Comparison of ENCODE assay signal across 18 cellular contexts in genomic region chr15:98561169-98561941, GRCh38.
DNase-seq lines count a peak whose midpoint lies in the region; ATAC-seq and TF ChIP-seq lines count a peak whose summit lies in the region.
"Had no signal": no experiment of that assay in that cellular context is flagged by ENCODE, and none has a peak within 500 bp of the region (broad histone marks: within the 10 kb centered on the region; RNA-seq: fewer than 3 reads in every experiment).

No MANE protein-coding gene starts in this region.

- H3K4me1 ChIP-seq in RWPE2 (ENCODE audit: insufficient read depth, poor library complexity, severe bottlenecking) (peaks cover 15% of the 10 kb centered on the region), BE2C (no peaks in the 10 kb centered on the region)
- H3K4me1 ChIP-seq: SJCRH30 had no signal

- H3K9me3 Mint-ChIP-seq in activated naive CD4-positive, alpha-beta T cell treated with anti-CD3 and anti-CD28 coated beads, Interleukin-2, amount 50 U/mL, for 72 hours, result no peaks in the 10 kb centered on the region
- H3K9me3 Mint-ChIP-seq in activated naive CD4-positive, alpha-beta T cell treated with anti-CD3 and anti-CD28 coated beads, Interleukin-2, amount 10 ng/mL, durations not matched to agents 7 days and 5 days, result no peaks in the 10 kb centered on the region

- no peak overlapping the region for H3K4me3 Mint-ChIP-seq in activated naive CD4-positive, alpha-beta T cell treated with anti-CD3 and anti-CD28 coated beads, Interleukin-2, amount 10 ng/mL, durations not matched to agents 7 days and 5 days

- DNase-seq in activated naive CD4-positive, alpha-beta T cell treated with anti-CD3 and anti-CD28 coated beads, Interleukin-2, amount 50 U/mL, for 72 hours (ENCODE audit: low spot score in 2 of 2), result no peak
- DNase-seq in activated naive CD4-positive, alpha-beta T cell treated with anti-CD3 and anti-CD28 coated beads, Interleukin-2, amount 10 ng/mL, durations not matched to agents 7 days and 5 days, result no peak
- DNase-seq in RWPE2 (ENCODE audit: low spot score) (no peak), epithelial cell of prostate (ENCODE audit: low read depth, low spot score) (no peak), posterior vena cava (ENCODE audit: low spot score) (peak; percentile 46), BE2C (no peak)
- DNase-seq: ACHN, DMS79, NCI-H1048, NCI-H1436, NCI-H1930, NCI-H226, NCI-H524 treated with DMSO at 0.1 percent for 48 hours, PC-3, SJCRH30 had no signal

- H3K27me3 ChIP-seq in RWPE2 (ENCODE audit: insufficient read depth, poor library complexity, severe bottlenecking) (no peaks in the 10 kb centered on the region), BE2C (peaks cover 86% of the 10 kb centered on the region)

- peak overlapping the region in 1 of 2 donors; percentile 56 for H3K27ac Mint-ChIP-seq in activated naive CD4-positive, alpha-beta T cell treated with anti-CD3 and anti-CD28 coated beads, Interleukin-2, amount 50 U/mL, for 72 hours
- no peak overlapping the region for H3K27ac Mint-ChIP-seq in activated naive CD4-positive, alpha-beta T cell treated with anti-CD3 and anti-CD28 coated beads, Interleukin-2, amount 10 ng/mL, durations not matched to agents 7 days and 5 days

- H3K36me3 Mint-ChIP-seq in activated naive CD4-positive, alpha-beta T cell treated with anti-CD3 and anti-CD28 coated beads, Interleukin-2, amount 50 U/mL, for 72 hours, result no peaks in the 10 kb centered on the region
- H3K36me3 Mint-ChIP-seq in activated naive CD4-positive, alpha-beta T cell treated with anti-CD3 and anti-CD28 coated beads, Interleukin-2, amount 10 ng/mL, durations not matched to agents 7 days and 5 days, result no peaks in the 10 kb centered on the region

- H3K27ac ChIP-seq in RWPE2 (ENCODE audit: poor library complexity, severe bottlenecking), result peak overlapping the region; percentile 62
- H3K27ac ChIP-seq in epithelial cell of prostate, result peak overlapping the region; percentile 97
- H3K27ac ChIP-seq: C4-2B, SJCRH30 had no signal

- TF ChIP-seq CTCF in RWPE2 (IDR thresholded peaks at IDR 0.05; ENCODE audit: poor library complexity, severe bottlenecking) (no peak), BE2C (IDR thresholded peaks at IDR 0.05; ENCODE audit: low read depth, low read length) (no peak)

- CTCF ChIA-PET in activated naive CD4-positive, alpha-beta T cell treated with anti-CD3 and anti-CD28 coated beads, Interleukin-2, amount 10 ng/mL, durations not matched to agents 7 days and 5 days (lab: Charles Lee), result interaction anchor here (0.8 to 1.7 kb wide), 4 partner anchors 11 to 42 kb away, joined by 3 to 6 read pairs (median 4); no protein-coding TSS in a partner anchor

- no peak overlapping the region for H3K4me3 ChIP-seq in RWPE2 (ENCODE audit: severe bottlenecking)
- H3K4me3 ChIP-seq in BE2C (ENCODE audit: low read depth, low read length), result no peak overlapping the region
- H3K4me3 ChIP-seq: SJCRH30 had no signal

- peaks cover 20% of the 10 kb centered on the region for H3K27me3 Mint-ChIP-seq in activated naive CD4-positive, alpha-beta T cell treated with anti-CD3 and anti-CD28 coated beads, Interleukin-2, amount 10 ng/mL, durations not matched to agents 7 days and 5 days

- H3K4me1 Mint-ChIP-seq in activated naive CD4-positive, alpha-beta T cell treated with anti-CD3 and anti-CD28 coated beads, Interleukin-2, amount 10 ng/mL, durations not matched to agents 7 days and 5 days, result peaks cover 2% of the 10 kb centered on the region

- H3K9me3 ChIP-seq in RWPE2 (ENCODE audit: severe bottlenecking) (no peaks in the 10 kb centered on the region), BE2C (no peaks in the 10 kb centered on the region)
- H3K9me3 ChIP-seq: SJCRH30 had no signal

- H3K36me3 ChIP-seq in RWPE2 (ENCODE audit: low read depth), result no peaks in the 10 kb centered on the region
- H3K36me3 ChIP-seq in BE2C, result no peaks in the 10 kb centered on the region
- H3K36me3 ChIP-seq: SJCRH30 had no signal

- intact Hi-C loops in posterior vena cava (cut with DNase I), result no loop called here

- peak; percentile 85 to 92 for ATAC-seq in activated naive CD4-positive, alpha-beta T cell treated with anti-CD3 and anti-CD28 coated beads, Interleukin-2, amount 50 U/mL, for 72 hours
- ATAC-seq in RWPE2 (ENCODE audit: low read depth) (no peak), GM19452 (IDR thresholded peaks at IDR 0.05; ENCODE audit: unreplicated experiment) (no peak), HG02970 (IDR thresholded peaks at IDR 0.05; ENCODE audit: low FRiP score, unreplicated experiment) (no peak)
- ATAC-seq: PC-3 had no signal

Comparison
In these comparisons a context has a peak if more than half of its experiments do, and no peak if none do; other contexts are left out.
1. ATAC-seq: peak in activated naive CD4-positive, alpha-beta T cell treated with anti-CD3 and anti-CD28 coated beads, Interleukin-2, amount 50 U/mL, for 72 hours (2 of 2); none in RWPE2 (single experiment), GM19452 (single experiment) and HG02970 (single experiment).